ENCODE assay signal across 8 cellular contexts in the genomic region with DNA sequence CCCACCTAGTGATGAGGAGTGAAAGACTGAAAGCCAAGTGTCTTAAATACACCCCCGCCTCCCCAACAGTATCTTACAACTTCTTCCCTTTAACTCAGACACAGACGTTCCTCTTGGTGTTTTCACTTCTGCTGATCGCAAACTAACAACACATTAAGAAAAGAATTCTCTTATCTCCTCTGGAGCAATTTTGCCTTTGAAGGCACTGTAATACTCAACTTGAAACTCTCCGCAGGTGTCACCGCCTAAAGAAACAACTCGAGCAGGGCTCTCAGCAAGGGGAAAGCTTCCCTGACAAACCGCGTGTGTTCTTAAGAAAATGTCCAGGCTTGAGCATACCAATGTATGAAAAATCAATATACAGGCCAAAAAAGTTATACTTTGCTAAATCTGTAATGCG. TPM values are rescaled to one million over a fixed set of nuclear protein-coding genes. Genes with fewer than 3 reads are reported as not detected.
DNase-seq lines count a peak whose midpoint lies in the region; ATAC-seq and TF ChIP-seq lines count a peak whose summit lies in the region.

No MANE protein-coding gene starts in this region.

- H3K4me1 Mint-ChIP-seq in mesothelial cell of epicardium = peaks cover 72% of the 10 kb centered on the region

- peak overlapping the region; percentile 64 to 68 for H3K27ac ChIP-seq in coronary artery

- H3K27ac Mint-ChIP-seq in mesothelial cell of epicardium = peak overlapping the region; percentile 99

- intact Hi-C loops in Right ventricle myocardium superior (cut with DNase I) (loop anchor here (10.0 kb wide), 2 partner anchors 214 to 536 kb away; no protein-coding TSS in a partner anchor), cardiac septum (cut with DNase I) (loop anchor here (5.0 to 10.0 kb wide), 4 partner anchors 36 to 556 kb away; no protein-coding TSS in a partner anchor)

- no peaks in the 10 kb centered on the region for H3K27me3 Mint-ChIP-seq in mesothelial cell of epicardium (ENCODE audit: low read depth)

- no peak for TF ChIP-seq CTCF in coronary artery (IDR thresholded peaks at IDR 0.05)
- TF ChIP-seq CTCF in mesothelial cell of epicardium (IDR thresholded peaks at IDR 0.05; ENCODE audit: unreplicated experiment) = no peak

- no peak for DNase-seq in Right ventricle myocardium superior
- DNase-seq in cardiac septum (ENCODE audit: low spot score) = no peak
- DNase-seq in NCI-H2227 (lab: John Stamatoyannopoulos, UW; ENCODE audit: unreplicated experiment) = peak; percentile 45
- DNase-seq in coronary artery (ENCODE audit: low spot score) = no peak
- no peak for DNase-seq in mesothelial cell of epicardium (ENCODE audit: low spot score in 2 of 2, unreplicated experiment in 2 of 2)
- no peak for DNase-seq in mucosa of gallbladder (ENCODE audit: low spot score)
- DNase-seq in islet precursor cell = no peak

- H3K4me3 ChIP-seq in coronary artery = peak overlapping the region; percentile 70

- H3K4me3 Mint-ChIP-seq in mesothelial cell of epicardium = peak overlapping the region; percentile 98

- H3K36me3 Mint-ChIP-seq in mesothelial cell of epicardium = peaks cover 28% of the 10 kb centered on the region

- ATAC-seq in Right ventricle myocardium superior (ENCODE audit: poor library complexity) = peak; percentile 16
- no peak for ATAC-seq in HG03175 (IDR thresholded peaks at IDR 0.05; ENCODE audit: unreplicated experiment)

- no peaks in the 10 kb centered on the region for H3K9me3 Mint-ChIP-seq in mesothelial cell of epicardium

RNA-seq across cellular contexts. Expression of a gene that starts 0.4 kb away (rescaled TPM):
- total RNA-seq in Right ventricle myocardium superior = 66.9 TPM
- 60.8 TPM for total RNA-seq in cardiac septum
- total RNA-seq in mesothelial cell of epicardium = 490 to 527 TPM (median 496 TPM) in 3 replicates
- total RNA-seq in mucosa of gallbladder = 44.1 TPM
